20 cellular contexts compared by ENCODE assay signal in the genomic region with DNA sequence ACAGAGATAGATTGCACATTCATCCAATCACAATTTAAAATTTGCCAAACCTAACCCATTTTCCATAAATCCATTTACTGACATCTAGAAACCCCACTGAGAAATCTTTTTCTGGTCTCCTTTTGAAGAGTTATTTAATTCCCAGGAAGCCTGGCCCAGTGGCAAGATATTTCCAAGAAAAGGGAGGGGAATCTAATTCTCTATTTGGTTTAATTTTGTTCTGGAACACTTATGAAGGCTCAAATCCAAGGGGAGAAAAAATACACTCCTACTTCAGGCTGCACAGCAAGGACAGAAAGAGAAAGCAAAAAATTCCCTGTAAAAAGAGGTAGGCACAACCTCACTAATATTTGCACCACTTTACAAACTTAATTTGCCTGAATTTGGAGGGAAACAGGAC.
DNase-seq lines count a peak whose midpoint lies in the region; ATAC-seq and TF ChIP-seq lines count a peak whose summit lies in the region.
"Had no signal": no experiment of that assay in that cellular context is flagged by ENCODE, and none has a peak within 500 bp of the region (broad histone marks: within the 10 kb centered on the region; RNA-seq: fewer than 3 reads in every experiment).

No MANE protein-coding gene starts in this region.

- intact Hi-C loops in sciatic nerve (cut with DNase I): no loop called here
- intact Hi-C loops in testis (cut with DNase I; ENCODE audit: low total_unique reads): no loop called here

- no peak for TF ChIP-seq POLR2A in testis (IDR thresholded peaks at IDR 0.05)

- H3K27me3 Mint-ChIP-seq in endodermal cell (ENCODE audit: insufficient read depth): no peaks in the 10 kb centered on the region
- H3K27me3 Mint-ChIP-seq: CD4-positive, CD25-positive, alpha-beta regulatory T cell had no signal

- H3K4me3 Mint-ChIP-seq in endodermal cell: no peak overlapping the region
- H3K4me3 Mint-ChIP-seq: CD14-positive monocyte; CD4-positive, alpha-beta memory T cell; CD4-positive, CD25-positive, alpha-beta regulatory T cell; CD8-positive, alpha-beta memory T cell had no signal

- ATAC-seq in sciatic nerve: peak; percentile 68
- ATAC-seq: A549, GM12878 had no signal

- no peaks in the 10 kb centered on the region for H3K9me3 Mint-ChIP-seq in endodermal cell
- H3K9me3 Mint-ChIP-seq: CD14-positive monocyte; CD4-positive, alpha-beta memory T cell; CD8-positive, alpha-beta memory T cell had no signal

- no peaks in the 10 kb centered on the region for H3K4me1 ChIP-seq in testis
- no peaks in the 10 kb centered on the region for H3K4me1 ChIP-seq in endodermal cell (ENCODE audit: control insufficient read depth, insufficient read depth, low read length)
- H3K4me1 ChIP-seq: A549, BE2C, Caco-2 had no signal

- TF ChIP-seq CTCF in testis (IDR thresholded peaks at IDR 0.05): no peak
- TF ChIP-seq CTCF in endodermal cell (conservative IDR thresholded peaks at IDR 0.05): no peak

- DNase-seq in G401 (ENCODE audit: low spot score): peak; percentile 67
- peak; percentile 27 for DNase-seq in inferior parietal cortex (ENCODE audit: extremely low spot score)
- DNase-seq in sciatic nerve (ENCODE audit: low spot score): no peak
- DNase-seq in testis: peak; percentile 17
- DNase-seq in NCI-H1694 (lab: John Stamatoyannopoulos, UW): no peak
- no peak for DNase-seq in endodermal cell
- DNase-seq in HT-29 (ENCODE audit: low spot score): no peak
- DNase-seq: BE2C; Caco-2; Calu3; CD4-positive, alpha-beta memory T cell; CD4-positive, CD25-positive, alpha-beta regulatory T cell; CD8-positive, alpha-beta memory T cell; DMS79 treated with DMSO at 0.1 percent for 48 hours; GDM1 had no signal

- H3K27me3 ChIP-seq in testis (no peaks in the 10 kb centered on the region), endodermal cell (ENCODE audit: control insufficient read depth, insufficient read depth, low read length, poor library complexity, severe bottlenecking) (no peaks in the 10 kb centered on the region)
- H3K27me3 ChIP-seq: BE2C, BLaER1 had no signal

- H3K27ac ChIP-seq in testis: no peak overlapping the region
- no peak overlapping the region for H3K27ac ChIP-seq in endodermal cell (ENCODE audit: low read depth, low read length)
- H3K27ac ChIP-seq: 22Rv1, A549, BLaER1 had no signal

- H3K27ac Mint-ChIP-seq in endodermal cell: no peak overlapping the region
- H3K27ac Mint-ChIP-seq: CD14-positive monocyte; CD4-positive, alpha-beta memory T cell; CD4-positive, CD25-positive, alpha-beta regulatory T cell; CD8-positive, alpha-beta memory T cell had no signal

- H3K9me3 ChIP-seq in testis (no peaks in the 10 kb centered on the region), endodermal cell (ENCODE audit: control insufficient read depth, low read length) (no peaks in the 10 kb centered on the region)
- H3K9me3 ChIP-seq: A549, BE2C, BLaER1, Caco-2 had no signal

- no peaks in the 10 kb centered on the region for H3K36me3 Mint-ChIP-seq in endodermal cell (ENCODE audit: low read depth)
- H3K36me3 Mint-ChIP-seq: CD14-positive monocyte; CD4-positive, alpha-beta memory T cell; CD4-positive, CD25-positive, alpha-beta regulatory T cell; CD8-positive, alpha-beta memory T cell had no signal

- no peak overlapping the region for H3K9ac ChIP-seq in endodermal cell (ENCODE audit: extremely low read depth, low read length, poor library complexity, severe bottlenecking)
- H3K9ac ChIP-seq: BLaER1 had no signal

- no peaks in the 10 kb centered on the region for H3K36me3 ChIP-seq in testis (ENCODE audit: low read depth, missing control alignments)
- H3K36me3 ChIP-seq in endodermal cell (ENCODE audit: control insufficient read depth, insufficient read depth, low read length): no peaks in the 10 kb centered on the region
- H3K36me3 ChIP-seq: BE2C, BLaER1 had no signal

- in situ Hi-C loops in G401 (cut with HindIII; ENCODE audit: low sequenced_read_pairs): no loop called here

- H3K4me3 ChIP-seq in testis: no peak overlapping the region
- H3K4me3 ChIP-seq in endodermal cell (ENCODE audit: low read length): no peak overlapping the region
- H3K4me3 ChIP-seq: A549, BLaER1, GM12878 had no signal

- H3K4me1 Mint-ChIP-seq in endodermal cell: no peaks in the 10 kb centered on the region
- H3K4me1 Mint-ChIP-seq: CD4-positive, alpha-beta memory T cell; CD4-positive, CD25-positive, alpha-beta regulatory T cell; CD8-positive, alpha-beta memory T cell had no signal

Comparison
In these comparisons a context has a peak if more than half of its experiments do, and no peak if none do; other contexts are left out.
1. DNase-seq: peak in G401 (single experiment), inferior parietal cortex (single experiment) and testis (single experiment); none in sciatic nerve (single experiment), NCI-H1694 (single experiment), endodermal cell (single experiment) and HT-29 (single experiment).